ENCODE assay signal across 8 cellular contexts in genomic region chr2:173962583-173963110, GRCh38. TPM values are rescaled to one million over a fixed set of nuclear protein-coding genes. Genes with fewer than 3 reads are reported as not detected.
DNase-seq lines count a peak whose midpoint lies in the region; ATAC-seq, FAIRE-seq and TF ChIP-seq lines count a peak whose summit lies in the region.

No MANE protein-coding gene starts in this region.

- H3K56ac ChIP-seq in mesendoderm (ENCODE audit: low read length) = peak overlapping the region; percentile 71

- H3K9me3 ChIP-seq in AG04450 (ENCODE audit: control insufficient read depth, insufficient read depth, low read length) (no peaks in the 10 kb centered on the region; the same call in 1 of the 2 replicates), GM12878 (replicated peaks; ENCODE audit: control insufficient read depth, insufficient read depth, low read length) (no peaks in the 10 kb centered on the region)

- H3K27me3 ChIP-seq in AG04450 (ENCODE audit: control insufficient read depth, insufficient read depth, low read length) (no peaks in the 10 kb centered on the region), HL-60 (ENCODE audit: insufficient read depth, poor library complexity, severe bottlenecking) (no peaks in the 10 kb centered on the region), GM12878 (replicated peaks in 1 of 2; ENCODE audit: control insufficient read depth in 2 of 2, insufficient read depth in 2 of 2, low read length in 1 of 2) (no peaks in the 10 kb centered on the region), mesendoderm (ENCODE audit: insufficient read depth, low read length, poor library complexity) (no peaks in the 10 kb centered on the region)

- H2BK5ac ChIP-seq in mesendoderm (ENCODE audit: low read length) = no peak overlapping the region

- no peak overlapping the region for H2AFZ ChIP-seq in GM12878 (ENCODE audit: control insufficient read depth, low read depth, low read length)

- no peak overlapping the region for H3K23ac ChIP-seq in mesendoderm (ENCODE audit: low read length)

- H3K4me1 ChIP-seq in GM12878 (ENCODE audit: control insufficient read depth, insufficient read depth, low read length) (no peaks in the 10 kb centered on the region; the same call in 1 of the 2 replicates), mesendoderm (ENCODE audit: control insufficient read depth, low read depth, low read length) (no peaks in the 10 kb centered on the region)

- CTCF ChIA-PET in AG04450 (lab: Charles Lee) = interaction anchor here (1.0 to 1.5 kb wide), 3 partner anchors 29 to 379 kb away, joined by 3 to 5 read pairs (median 3); no protein-coding TSS in a partner anchor
- CTCF ChIA-PET in GM12878 (lab: Yijun Ruan, JAX) = interaction anchor here (1.0 to 2.1 kb wide), 3 partner anchors 10 to 64 kb away, joined by 3 to 11 read pairs (median 3); no protein-coding TSS in a partner anchor

- H3K4ac ChIP-seq in mesendoderm (ENCODE audit: low read depth, low read length) = no peak overlapping the region

- in situ Hi-C loops in GM12878 (cut with MboI) = no loop called here

- TF ChIP-seq RAD21 in GM12878 (IDR thresholded peaks at IDR 0.05; ENCODE audit: insufficient read depth, low read depth, low read length) = no peak

- no peak overlapping the region for H2AK5ac ChIP-seq in mesendoderm (ENCODE audit: low read length)

- ATAC-seq in GM12878 (no peak), GM21737 (IDR thresholded peaks at IDR 0.05; ENCODE audit: unreplicated experiment) (no peak), GM19035 (IDR thresholded peaks at IDR 0.05; ENCODE audit: unreplicated experiment) (no peak), HG02571 (IDR thresholded peaks at IDR 0.05; ENCODE audit: unreplicated experiment) (no peak)

- H3K9ac ChIP-seq in GM12878 (ENCODE audit: control insufficient read depth, insufficient read depth, low read length) = peak overlapping the region; percentile 93
- H3K9ac ChIP-seq in mesendoderm (ENCODE audit: low read length) = peak overlapping the region; percentile 98

- RAD21 ChIA-PET in GM12878 (lab: Charles Lee; ENCODE audit: unreplicated experiment) = interaction anchor here (0.8 to 1.9 kb wide), 5 partner anchors 17 to 379 kb away, joined by 3 to 5 read pairs (median 4); no protein-coding TSS in a partner anchor

- no peak overlapping the region for H2BK15ac ChIP-seq in mesendoderm (replicated peaks; ENCODE audit: low read depth)

- H3K36me3 ChIP-seq in GM12878 (ENCODE audit: control insufficient read depth in 2 of 2, insufficient read depth in 2 of 2, low read length in 1 of 2) (peaks cover 0 to 6% of the 10 kb centered on the region in 2 experiments; a peak in 1 of 4 replicates), mesendoderm (ENCODE audit: control insufficient read depth, insufficient read depth, low read length) (no peaks in the 10 kb centered on the region)

- H4K5ac ChIP-seq in mesendoderm (ENCODE audit: low read length) = no peak overlapping the region

- H3K27ac ChIP-seq in AG04450 (ENCODE audit: low read depth, low read length) (no peak overlapping the region), HL-60 (replicated peaks) (peak overlapping the region; percentile 85), GM12878 (ENCODE audit: control insufficient read depth, insufficient read depth) (peak overlapping the region; percentile 97), mesendoderm (ENCODE audit: low read depth, low read length) (no peak overlapping the region)

- H3K4me2 ChIP-seq in GM12878 (ENCODE audit: control insufficient read depth, insufficient read depth) = peak overlapping the region; percentile 85
- peak overlapping the region; percentile 40 for H3K4me2 ChIP-seq in mesendoderm (ENCODE audit: low read length)

- no peak for TF ChIP-seq EP300 in GM12878 (IDR thresholded peaks at IDR 0.05; ENCODE audit: borderline replicate concordance in 1 of 2, control insufficient read depth in 1 of 2, low read depth in 2 of 2, low read length in 2 of 2)

- no peak for TF ChIP-seq CTCF in AG04450 (IDR thresholded peaks at IDR 0.05; ENCODE audit: low read depth, low read length)
- TF ChIP-seq CTCF in HL-60 (IDR thresholded peaks at IDR 0.05; ENCODE audit: insufficient read depth, low read length) = no peak
- TF ChIP-seq CTCF in GM12878 (IDR thresholded peaks at IDR 0.05 in 2 of 3, conservative IDR thresholded peaks at IDR 0.05 in 1 of 3; ENCODE audit: control insufficient read depth in 2 of 3, extremely low read depth in 1 of 3, insufficient read depth in 1 of 3, low read depth in 3 of 3, low read length in 3 of 3) = no peak

- no peaks in the 10 kb centered on the region for H3K79me1 ChIP-seq in mesendoderm (ENCODE audit: low read length)

- intact Hi-C loops in GM12878 (cut with micrococcal nuclease; ENCODE audit: unreplicated experiment) = loop anchor here (2.0 to 10.0 kb wide), 3 partner anchors 64 to 632 kb away; partner anchors contain the start of genes OLA1 and WIPF1

- no peak overlapping the region for H3K18ac ChIP-seq in mesendoderm (ENCODE audit: low read length)

- H3K4me3 ChIP-seq in AG04450 (ENCODE audit: low read depth, low read length) (peak overlapping the region; percentile 85), HL-60 (replicated peaks; ENCODE audit: insufficient read depth, low read length) (peak overlapping the region; percentile 69), GM12878 (peak overlapping the region; percentile 76), mesendoderm (ENCODE audit: low read length) (peak overlapping the region; percentile 98)

- H4K8ac ChIP-seq in mesendoderm (ENCODE audit: low read depth, low read length) = no peak overlapping the region

- H4K20me1 ChIP-seq in GM12878 (ENCODE audit: control insufficient read depth, insufficient read depth) = no peaks in the 10 kb centered on the region

- 0% methylated on average over 4 of the region's 4 CpGs for WGBS in GM12878 (ENCODE audit: insufficient coverage, insufficient replicate concordance, low lambda C conversion rate, missing lambda C conversion rate)
- WGBS in mesendoderm (ENCODE audit: extremely low coverage, insufficient coverage, low lambda C conversion rate) = 50% methylated on average over 2 of the region's 4 CpGs

- FAIRE-seq in GM12878 (lab: Jason Lieb, UNC) = no peak

- DNase-seq in AG04450 (ENCODE audit: low read depth, low spot score) = no peak
- no peak for DNase-seq in HL-60 (ENCODE audit: low read depth in 1 of 2, low spot score in 1 of 2)
- no peak for DNase-seq in GM12878 (ENCODE audit: low read depth, low spot score)
- DNase-seq in mesendoderm = no peak
- no peak for DNase-seq in NCI-H446 (lab: John Stamatoyannopoulos, UW)

- peaks cover 85% of the 10 kb centered on the region for H3K79me2 ChIP-seq in GM12878 (ENCODE audit: control insufficient read depth, insufficient read depth, low read length)
- H3K79me2 ChIP-seq in mesendoderm (ENCODE audit: control insufficient read depth, insufficient read depth, low read length) = peaks cover 45% of the 10 kb centered on the region

- BruUV-seq in GM12878 (replicated peaks; lab: Mats Ljungman, UMichigan) = TSS peak; percentile 52

- H2BK120ac ChIP-seq in mesendoderm (ENCODE audit: low read depth, low read length) = no peak overlapping the region

- POLR2A ChIA-PET in AG04450 (lab: Yijun Ruan, JAX) (no interaction called here), GM12878 (lab: Charles Lee) (interaction anchor here (0.9 to 2.6 kb wide), 5 partner anchors 9 to 21 kb away, joined by 3 to 12 read pairs (median 5); no protein-coding TSS in a partner anchor)

- SMC1A ChIA-PET in GM12878 (lab: Charles Lee; ENCODE audit: uncharacterized antibody, unreplicated experiment) = interaction anchor here (0.8 to 2.7 kb wide), 8 partner anchors 11 to 116 kb away, joined by 3 to 11 read pairs (median 4); no protein-coding TSS in a partner anchor

- no peak for TF ChIP-seq POLR2A in GM12878 (IDR thresholded peaks at IDR 0.05; ENCODE audit: low read depth, low read length)

TF ChIP-seq in GM12878, 131 proteins besides CTCF, POLR2A, EP300 and RAD21 (continues in another document):
- no peak for TF ChIP-seq TAF1 (IDR thresholded peaks at IDR 0.05; ENCODE audit: borderline replicate concordance, low read depth, low read length)
- no peak for TF ChIP-seq YY1 (IDR thresholded peaks at IDR 0.05; ENCODE audit: low read depth, low read length)
- TF ChIP-seq NFIC (IDR thresholded peaks at IDR 0.05; ENCODE audit: low read depth, low read length) = no peak
- TF ChIP-seq, protein P1, sequence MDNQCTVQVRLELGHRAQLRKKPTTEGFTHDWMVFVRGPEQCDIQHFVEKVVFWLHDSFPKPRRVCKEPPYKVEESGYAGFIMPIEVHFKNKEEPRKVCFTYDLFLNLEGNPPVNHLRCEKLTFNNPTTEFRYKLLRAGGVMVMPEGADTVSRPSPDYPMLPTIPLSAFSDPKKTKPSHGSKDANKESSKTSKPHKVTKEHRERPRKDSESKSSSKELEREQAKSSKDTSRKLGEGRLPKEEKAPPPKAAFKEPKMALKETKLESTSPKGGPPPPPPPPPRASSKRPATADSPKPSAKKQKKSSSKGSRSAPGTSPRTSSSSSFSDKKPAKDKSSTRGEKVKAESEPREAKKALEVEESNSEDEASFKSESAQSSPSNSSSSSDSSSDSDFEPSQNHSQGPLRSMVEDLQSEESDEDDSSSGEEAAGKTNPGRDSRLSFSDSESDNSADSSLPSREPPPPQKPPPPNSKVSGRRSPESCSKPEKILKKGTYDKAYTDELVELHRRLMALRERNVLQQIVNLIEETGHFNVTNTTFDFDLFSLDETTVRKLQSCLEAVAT (IDR thresholded peaks at IDR 0.05) = no peak
- no peak for TF ChIP-seq SP1 (IDR thresholded peaks at IDR 0.05; ENCODE audit: low read depth, low read length)
- no peak for TF ChIP-seq SUPT20H (IDR thresholded peaks at IDR 0.05; ENCODE audit: borderline replicate concordance, control insufficient read depth, low read depth, low read length)

RNA-seq across cellular contexts. Expression of gene SP3, which starts 2.5 kb away (rescaled TPM):
- polyA plus RNA-seq in AG04450 (2011; rRNA removed) = 60.6 and 71.8 TPM in 2 replicates
- 57.8 and 95.0 TPM in 2 replicates for polyA minus RNA-seq in AG04450 (2011; rRNA and poly(A)+ RNA removed)
- total RNA-seq in GM12878 (2013; cell fraction: nucleolus; rRNA removed) = 171 and 179 TPM in 2 replicates
- total RNA-seq in GM12878 (2014; rRNA removed) = 81.8 and 82.6 TPM in 2 replicates
- 85.2 and 87.6 TPM in 2 replicates for total RNA-seq in GM12878 (2014; rRNA removed; fragmentation: Illumina TruSeq; extraction: Trizol)
- 70.7 and 74.8 TPM in 2 replicates for total RNA-seq in GM12878 (2021)
- polyA plus RNA-seq in GM12878 (2011; ENCODE audit: low read depth) = 17.5 TPM
- polyA plus RNA-seq in GM12878 (2011; rRNA removed) = 71.0 and 94.6 TPM in 2 replicates
- polyA plus RNA-seq in GM12878 (2011; cell fraction: cytosol; rRNA removed) = 31.1 and 34.6 TPM in 2 replicates
- polyA plus RNA-seq in GM12878 (2011; cell fraction: nucleus; rRNA removed) = 36.5 and 43.8 TPM in 2 replicates
- polyA plus RNA-seq in GM12878 (2012) = 19.5 and 25.2 TPM in 2 replicates
- polyA plus RNA-seq in GM12878 (2014; fragmentation: Illumina TruSeq; extraction: Trizol) = 62.3 and 80.9 TPM in 2 replicates
- 10 to 100 TPM in 1 of 2 experiments, 1 to 10 TPM in 1; 9.9 to 12.2 TPM for polyA plus RNA-seq in GM12878 (2014; fragmentation: Nextera tagmentation; extraction: Ambion mirVana)
- 42.4 TPM in 2 replicates for polyA plus RNA-seq in GM12878 (2014; rRNA removed)
- 10 to 100 TPM; 35.8 to 36.2 TPM for polyA plus RNA-seq in GM12878 (2016; fragmentation: Nextera tagmentation; extraction: Ambion mirVana)
- polyA minus RNA-seq in GM12878 (2011; rRNA and poly(A)+ RNA removed) = 114 and 144 TPM in 2 replicates
- polyA minus RNA-seq in GM12878 (2011; cell fraction: cytosol; rRNA and poly(A)+ RNA removed) = 35.6 and 37.4 TPM in 2 replicates
- polyA minus RNA-seq in GM12878 (2011; cell fraction: nucleus; rRNA and poly(A)+ RNA removed) = 87.9 and 121 TPM in 2 replicates
- polyA plus RNA-seq in mesendoderm (2013, experiment 1 of 2) = 36.5 TPM
- polyA plus RNA-seq in mesendoderm (2013, experiment 2 of 2) = 35.4 TPM

Comparison
In these comparisons a context has a peak if more than half of its experiments do, and no peak if none do; other contexts are left out.
1. H3K27ac ChIP-seq: peak in HL-60 (single experiment) and GM12878 (single experiment); none in AG04450 (single experiment) and mesendoderm (single experiment).
2. Peak in every context shown above with its lines, with median percentiles within 50 percentile points of each other: H3K4me3 ChIP-seq.